30 cellular contexts compared by ENCODE assay signal in genomic region chr17:34389343-34389742, GRCh38. TPM values are rescaled to one million over a fixed set of nuclear protein-coding genes. Genes with fewer than 3 reads are reported as not detected.
A peak's percentile ranks its signal among the peaks of the same experiment; 100 is the strongest.
DNase-seq lines count a peak whose midpoint lies in the region; ATAC-seq and TF ChIP-seq lines count a peak whose summit lies in the region.
"Had no signal": no experiment of that assay in that cellular context is flagged by ENCODE, and none has a peak within 500 bp of the region (broad histone marks: within the 10 kb centered on the region; RNA-seq: fewer than 3 reads in every experiment).

No MANE protein-coding gene starts in this region.

- no peak overlapping the region for H2BK120ac ChIP-seq in IMR-90 (ENCODE audit: low read depth, low read length)

- H2AK9ac ChIP-seq in IMR-90 (replicated peaks; ENCODE audit: low read depth, low read length, poor library complexity) = no peak overlapping the region

- no peak overlapping the region for H2BK5ac ChIP-seq in IMR-90 (ENCODE audit: low read depth, low read length, poor library complexity, severe bottlenecking)

- H3K9me1 ChIP-seq in IMR-90 (ENCODE audit: insufficient read depth, low read length) = no peaks in the 10 kb centered on the region; the same call in 1 of the 2 replicates

- no peak overlapping the region for H3K4ac ChIP-seq in IMR-90 (ENCODE audit: low read depth, low read length)

- H3K27me3 ChIP-seq in IMR-90 (ENCODE audit: control insufficient read depth, insufficient read depth, low read length) = peaks cover 7% of the 10 kb centered on the region; the same call in 1 of the 2 replicates
- H3K27me3 ChIP-seq: brain microvascular endothelial cell, left lung, vagina had no signal

- H3K18ac ChIP-seq in IMR-90 (ENCODE audit: low read depth, low read length) = no peak overlapping the region

- TF ChIP-seq POLR2A in IMR-90 (IDR thresholded peaks at IDR 0.05; ENCODE audit: low read depth, low read length) = no peak

- peak overlapping the region; percentile 41 for H2AFZ ChIP-seq in IMR-90 (replicated peaks; ENCODE audit: low read length, poor library complexity)

- H4K91ac ChIP-seq in IMR-90 (ENCODE audit: insufficient read depth, low read depth, low read length) = no peak overlapping the region

- H3K27ac Mint-ChIP-seq in activated CD4-positive, alpha-beta T cell treated with anti-CD3 and anti-CD28 coated beads for 36 hours = no peak overlapping the region
- peak overlapping the region; percentile 40 for H3K27ac Mint-ChIP-seq in activated CD4-positive, alpha-beta memory T cell treated with anti-CD3 and anti-CD28 coated beads, Interleukin-2, amount 10 ng/mL, durations not matched to agents 7 days and 5 days
- peak overlapping the region; percentile 52 for H3K27ac Mint-ChIP-seq in neural crest cell (ENCODE audit: unreplicated experiment)
- H3K27ac Mint-ChIP-seq: CD4-positive, CD25-positive, alpha-beta regulatory T cell had no signal

- peak; percentile 47 for ATAC-seq in activated CD4-positive, alpha-beta T cell treated with anti-CD3 and anti-CD28 coated beads for 36 hours
- no peak for ATAC-seq in IMR-90 (ENCODE audit: low read depth)
- no peak for ATAC-seq in Right ventricle myocardium superior (ENCODE audit: poor library complexity)
- ATAC-seq: left lung, sciatic nerve had no signal

- H3K27ac ChIP-seq in IMR-90 (ENCODE audit: insufficient read depth, low read length) = no peak overlapping the region
- H3K27ac ChIP-seq: 22Rv1, brain microvascular endothelial cell, left lung, neutrophil, prostate gland, thoracic aorta, vagina had no signal

- TF ChIP-seq RAD21 in IMR-90 (IDR thresholded peaks at IDR 0.05; ENCODE audit: low read length) = no peak

- no peaks in the 10 kb centered on the region; the same call in 1 of the 2 replicates for H4K20me1 ChIP-seq in IMR-90 (ENCODE audit: insufficient read depth, low read length)

- H2BK20ac ChIP-seq in IMR-90 (ENCODE audit: low read depth, low read length) = no peak overlapping the region

- H3K36me3 Mint-ChIP-seq in activated CD4-positive, alpha-beta T cell treated with anti-CD3 and anti-CD28 coated beads for 36 hours (ENCODE audit: low read depth) = no peaks in the 10 kb centered on the region
- no peaks in the 10 kb centered on the region for H3K36me3 Mint-ChIP-seq in activated CD4-positive, alpha-beta memory T cell treated with anti-CD3 and anti-CD28 coated beads, Interleukin-2, amount 10 ng/mL, durations not matched to agents 7 days and 5 days (ENCODE audit: low read depth)
- no peaks in the 10 kb centered on the region for H3K36me3 Mint-ChIP-seq in neural crest cell (ENCODE audit: low read depth)
- H3K36me3 Mint-ChIP-seq: CD4-positive, CD25-positive, alpha-beta regulatory T cell had no signal

- intact Hi-C loops in activated CD4-positive, alpha-beta T cell treated with anti-CD3 and anti-CD28 coated beads for 36 hours (cut with DNase I, micrococcal nuclease) = no loop called here
- intact Hi-C loops in IMR-90 (cut with micrococcal nuclease) = no loop called here
- intact Hi-C loops in Right ventricle myocardium superior (cut with DNase I) = no loop called here

- CTCF ChIA-PET in activated CD4-positive, alpha-beta T cell treated with anti-CD3 and anti-CD28 coated beads for 36 hours (lab: Charles Lee) = interaction anchor here (0.6 to 1.2 kb wide), 5 partner anchors 12 to 29 kb away, joined by 3 to 6 read pairs (median 3); no protein-coding TSS in a partner anchor
- CTCF ChIA-PET in IMR-90 (lab: Yijun Ruan, JAX) = no interaction called here
- CTCF ChIA-PET in activated CD4-positive, alpha-beta memory T cell treated with anti-CD3 and anti-CD28 coated beads, Interleukin-2, amount 10 ng/mL, durations not matched to agents 7 days and 5 days (lab: Charles Lee) = interaction anchor here (1.1 to 8.1 kb wide), 4 partner anchors 10 to 130 kb away, joined by 3 to 64 read pairs (median 4); partner anchors contain the start of gene CCL1

- H3K9me3 Mint-ChIP-seq in activated CD4-positive, alpha-beta T cell treated with anti-CD3 and anti-CD28 coated beads for 36 hours (ENCODE audit: low read depth) = no peaks in the 10 kb centered on the region
- no peaks in the 10 kb centered on the region for H3K9me3 Mint-ChIP-seq in activated CD4-positive, alpha-beta memory T cell treated with anti-CD3 and anti-CD28 coated beads, Interleukin-2, amount 10 ng/mL, durations not matched to agents 7 days and 5 days
- no peaks in the 10 kb centered on the region for H3K9me3 Mint-ChIP-seq in neural crest cell

- no peak overlapping the region for H3K4me2 ChIP-seq in IMR-90 (ENCODE audit: low read depth, low read length)

- H3K27me3 Mint-ChIP-seq in activated CD4-positive, alpha-beta T cell treated with anti-CD3 and anti-CD28 coated beads for 36 hours = peaks cover 25% of the 10 kb centered on the region
- H3K27me3 Mint-ChIP-seq in activated CD4-positive, alpha-beta memory T cell treated with anti-CD3 and anti-CD28 coated beads, Interleukin-2, amount 10 ng/mL, durations not matched to agents 7 days and 5 days = peaks cover 11% of the 10 kb centered on the region
- peaks cover 28% of the 10 kb centered on the region for H3K27me3 Mint-ChIP-seq in neural crest cell (ENCODE audit: low read depth)

- H3K4me1 ChIP-seq in IMR-90 (ENCODE audit: control insufficient read depth, insufficient read depth, low read length) = peaks cover 8% of the 10 kb centered on the region
- H3K4me1 ChIP-seq: prostate gland, vagina had no signal

- no peaks in the 10 kb centered on the region for H3K79me1 ChIP-seq in IMR-90 (ENCODE audit: low read depth in 1 of 2, low read length in 2 of 2)

- H4K8ac ChIP-seq in IMR-90 (ENCODE audit: low read depth in 2 of 2, low read length in 2 of 2) = no peak overlapping the region

- peaks cover 13% of the 10 kb centered on the region for H3K4me1 Mint-ChIP-seq in activated CD4-positive, alpha-beta T cell treated with anti-CD3 and anti-CD28 coated beads for 36 hours
- peaks cover 60% of the 10 kb centered on the region for H3K4me1 Mint-ChIP-seq in activated CD4-positive, alpha-beta memory T cell treated with anti-CD3 and anti-CD28 coated beads, Interleukin-2, amount 10 ng/mL, durations not matched to agents 7 days and 5 days
- no peaks in the 10 kb centered on the region for H3K4me1 Mint-ChIP-seq in neural crest cell

- no peak for TF ChIP-seq CTCF in IMR-90 (conservative IDR thresholded peaks at IDR 0.05; ENCODE audit: low read depth, low read length)
- no peak for TF ChIP-seq CTCF in neural crest cell (conservative IDR thresholded peaks at IDR 0.05)

- H3K56ac ChIP-seq in IMR-90 (ENCODE audit: extremely low read depth, insufficient read depth, low read length) = no peak overlapping the region

- no peaks in the 10 kb centered on the region for H3K9me3 ChIP-seq in IMR-90 (ENCODE audit: control insufficient read depth, insufficient read depth, low read length)
- H3K9me3 ChIP-seq: left lung, MG63, neutrophil, prostate gland, thoracic aorta, vagina had no signal

- no peak overlapping the region for H3K9ac ChIP-seq in IMR-90 (ENCODE audit: low read depth, low read length)

- H3K23ac ChIP-seq in IMR-90 (ENCODE audit: low read depth, low read length) = no peak overlapping the region

- H3K4me3 Mint-ChIP-seq in activated CD4-positive, alpha-beta T cell treated with anti-CD3 and anti-CD28 coated beads for 36 hours = no peak overlapping the region
- peak overlapping the region; percentile 25 for H3K4me3 Mint-ChIP-seq in activated CD4-positive, alpha-beta memory T cell treated with anti-CD3 and anti-CD28 coated beads, Interleukin-2, amount 10 ng/mL, durations not matched to agents 7 days and 5 days
- no peak overlapping the region for H3K4me3 Mint-ChIP-seq in neural crest cell
- H3K4me3 Mint-ChIP-seq: CD4-positive, CD25-positive, alpha-beta regulatory T cell had no signal

- DNase-seq in activated CD4-positive, alpha-beta T cell treated with anti-CD3 and anti-CD28 coated beads for 36 hours = peak; percentile 11
- no peak for DNase-seq in activated CD4-positive, alpha-beta T cell treated with anti-CD3 and anti-CD28 coated beads, Interleukin-2, amount 50 U/mL, for 1 hour
- DNase-seq in IMR-90 = no peak
- peak; percentile 51 for DNase-seq in activated CD4-positive, alpha-beta memory T cell treated with anti-CD3 and anti-CD28 coated beads, Interleukin-2, amount 10 ng/mL, durations not matched to agents 7 days and 5 days
- no peak for DNase-seq in neural crest cell (ENCODE audit: low read depth, low spot score)
- no peak for DNase-seq in H4 (ENCODE audit: low spot score)
- DNase-seq in Right ventricle myocardium superior = no peak
- no peak for DNase-seq in kidney tubule cell (ENCODE audit: low spot score)
- DNase-seq: activated CD4-positive, alpha-beta T cell treated with anti-CD3 and anti-CD28 coated beads for 1 hour; activated gamma-delta T cell treated with Interleukin-2 at 50 U/mL for 16 hours; brain microvascular endothelial cell; HCEC 1CT; left lung; mesenchymal stem cell; MG63; NCI-H1417; NCI-H2029 treated with DMSO at 0.1 percent for 48 hours; NCI-H526; stimulated activated CD4-positive, alpha-beta T cell treated with anti-CD3 and anti-CD28 coated beads, Interleukin-12 subunit alpha, Interleukin-12 subunit beta, amount 100 ng/mL, for 4 hours; stimulated activated CD4-positive, alpha-beta T cell treated with anti-CD3 and anti-CD28 coated beads, Interleukin-4, amount 100 ng/mL, for 24 hours; stimulated activated naive CD4-positive, alpha-beta T cell treated with Interleukin-2 at 50 U/mL for 16 hours had no signal

- no peak overlapping the region for H2AK5ac ChIP-seq in IMR-90 (ENCODE audit: low read depth, low read length)

- H4K5ac ChIP-seq in IMR-90 (ENCODE audit: low read depth, low read length) = no peak overlapping the region

- no peak overlapping the region for H3K14ac ChIP-seq in IMR-90 (replicated peaks; ENCODE audit: low read depth, low read length)

- no peaks in the 10 kb centered on the region for H3K36me3 ChIP-seq in IMR-90 (ENCODE audit: control insufficient read depth, insufficient read depth, low read length)
- H3K36me3 ChIP-seq: brain microvascular endothelial cell, left lung, MG63, neutrophil, prostate gland, thoracic aorta, vagina had no signal

- no CpG with 5 or more reads among the region's 5 CpGs for WGBS in IMR-90 (ENCODE audit: extremely low coverage in 2 of 2, insufficient read length in 1 of 2), 2 experiments

- in situ Hi-C loops in IMR-90 (cut with MboI; ENCODE audit: low sequenced_read_pairs) = no loop called here

- no peak overlapping the region for H2BK15ac ChIP-seq in IMR-90 (ENCODE audit: low read depth, low read length)

- dilution Hi-C loops in IMR-90 (cut with HindIII; ENCODE audit: low sequenced_read_pairs, unreplicated experiment) = no loop called here

- no peak overlapping the region for H3K4me3 ChIP-seq in IMR-90 (ENCODE audit: insufficient read depth, low read depth, low read length)
- H3K4me3 ChIP-seq: left lung, MG63, prostate gland, thoracic aorta, vagina had no signal

- BruUV-seq in IMR-90 (replicated peaks; lab: Mats Ljungman, UMichigan) = no TSS peak

- POLR2A ChIA-PET in activated CD4-positive, alpha-beta T cell treated with anti-CD3 and anti-CD28 coated beads for 36 hours (lab: Charles Lee) = no interaction called here
- POLR2A ChIA-PET in IMR-90 (lab: Charles Lee; ENCODE audit: unreplicated experiment) = no interaction called here
- POLR2A ChIA-PET in activated CD4-positive, alpha-beta memory T cell treated with anti-CD3 and anti-CD28 coated beads, Interleukin-2, amount 10 ng/mL, durations not matched to agents 7 days and 5 days (lab: Charles Lee) = interaction anchor here (1.2 kb wide), 1 partner anchor 21 kb away, joined by 3 read pairs; no protein-coding TSS in a partner anchor

RNA-seq across cellular contexts. Expression of gene CCL1, which starts 26.3 kb away (rescaled TPM):
- total RNA-seq in activated CD4-positive, alpha-beta T cell treated with anti-CD3 and anti-CD28 coated beads for 36 hours = under 1 TPM in 1 of 2 experiments, not detected in 1; 0.32 TPM
- total RNA-seq in IMR-90 (2012; rRNA removed) = not detected in 2 replicates
- not detected in 2 replicates for polyA plus RNA-seq in IMR-90 (2012; rRNA removed)
- polyA plus RNA-seq in IMR-90 (2012; cell fraction: cytosol; rRNA removed) = not detected in 2 replicates
- polyA plus RNA-seq in IMR-90 (2012; cell fraction: nucleus; rRNA removed; ENCODE audit: low replicate concordance) = not detected in 2 replicates
- total RNA-seq in activated CD4-positive, alpha-beta memory T cell treated with anti-CD3 and anti-CD28 coated beads, Interleukin-2, amount 10 ng/mL, durations not matched to agents 7 days and 5 days = 1 to 10 TPM; 4.8 to 6.8 TPM
- not detected in 2 replicates for total RNA-seq in neural crest cell
- total RNA-seq in H4 (2014; rRNA removed; shearing (Covaris generic)) = not detected in 2 replicates
- not detected for total RNA-seq in Right ventricle myocardium superior
- total RNA-seq: CD4-positive, CD25-positive, alpha-beta regulatory T cell; cerebellum; left lung; prostate gland; RPMI7951; sciatic nerve; thoracic aorta; vagina had no signal
- polyA plus RNA-seq: CD4-positive, CD25-positive, alpha-beta regulatory T cell had no signal

RNA-seq across cellular contexts. Expression of gene CCL13, which starts 33.1 kb away (rescaled TPM):
- total RNA-seq in activated CD4-positive, alpha-beta T cell treated with anti-CD3 and anti-CD28 coated beads for 36 hours = not detected
- total RNA-seq in IMR-90 (2012; rRNA removed) (0.18 TPM in 1 of 2 replicates, not detected in the other), neural crest cell (not detected in 2 replicates), Right ventricle myocardium superior (1.6 TPM)
- polyA plus RNA-seq in IMR-90 (2012; rRNA removed) = not detected in 2 replicates
- not detected in 2 replicates for polyA plus RNA-seq in IMR-90 (2012; cell fraction: cytosol; rRNA removed)
- polyA plus RNA-seq in IMR-90 (2012; cell fraction: nucleus; rRNA removed; ENCODE audit: low replicate concordance) = not detected in 2 replicates
- not detected for total RNA-seq in activated CD4-positive, alpha-beta memory T cell treated with anti-CD3 and anti-CD28 coated beads, Interleukin-2, amount 10 ng/mL, durations not matched to agents 7 days and 5 days
- total RNA-seq in H4 (2014; rRNA removed; shearing (Covaris generic)) = not detected in 2 replicates
- total RNA-seq: CD4-positive, CD25-positive, alpha-beta regulatory T cell; prostate gland; RPMI7951 had no signal
- polyA plus RNA-seq: CD4-positive, CD25-positive, alpha-beta regulatory T cell had no signal

Comparison
In these comparisons a context has a peak if more than half of its experiments do, and no peak if none do; other contexts are left out.
1. DNase-seq: peak in activated CD4-positive, alpha-beta T cell treated with anti-CD3 and anti-CD28 coated beads for 36 hours (single experiment) and activated CD4-positive, alpha-beta memory T cell treated with anti-CD3 and anti-CD28 coated beads, Interleukin-2, amount 10 ng/mL, durations not matched to agents 7 days and 5 days (single experiment); none in activated CD4-positive, alpha-beta T cell treated with anti-CD3 and anti-CD28 coated beads, Interleukin-2, amount 50 U/mL, for 1 hour (single experiment), IMR-90 (single experiment), neural crest cell (single experiment), H4 (single experiment), Right ventricle myocardium superior (single experiment) and kidney tubule cell (single experiment).